Comparison of ENCODE assay signal across 8 cellular contexts in the genomic region with DNA sequence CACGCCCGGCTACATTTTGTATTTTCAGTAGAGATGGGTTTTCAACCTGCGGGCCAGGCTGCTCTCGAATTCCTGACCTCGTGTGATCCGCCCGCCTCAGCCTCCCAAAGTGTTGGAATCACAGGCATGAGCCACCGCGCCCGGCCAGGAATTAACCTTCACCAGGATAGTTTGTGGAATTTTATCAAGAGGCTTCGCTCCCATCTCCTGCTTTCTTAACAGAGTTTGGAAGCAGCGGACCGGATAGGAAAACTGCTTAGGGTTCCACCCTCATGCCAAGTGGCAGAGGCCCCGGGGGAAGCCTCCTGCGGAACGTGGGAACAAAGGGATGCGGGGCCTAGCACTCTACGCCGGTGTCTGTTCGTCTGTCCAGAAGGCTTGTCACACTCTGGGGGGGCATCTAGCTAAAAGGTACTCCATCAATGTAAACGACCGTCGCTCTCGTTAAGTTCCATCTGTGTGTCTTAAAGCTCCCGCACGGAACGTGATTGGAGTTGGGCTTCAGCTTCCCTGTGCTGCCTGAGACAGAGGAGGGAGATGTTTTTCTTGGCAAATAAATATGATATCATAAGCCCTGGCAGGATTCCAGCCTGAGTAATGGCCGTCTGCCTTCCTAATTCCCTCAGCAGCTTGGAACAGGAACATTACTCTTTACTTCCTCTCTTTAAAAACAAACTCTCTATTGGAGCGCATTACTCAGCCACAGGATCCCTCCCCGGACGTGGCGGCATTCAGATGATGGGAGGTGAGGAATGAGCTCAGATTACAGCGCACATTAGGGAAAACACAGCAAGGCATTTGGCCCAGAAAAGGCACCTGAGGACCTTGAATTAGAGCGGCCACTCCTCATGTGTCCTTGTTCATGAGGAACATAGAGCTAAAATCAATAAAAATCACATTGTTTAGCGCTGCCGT.
A peak's percentile ranks its signal among the peaks of the same experiment; 100 is the strongest.
DNase-seq lines count a peak whose midpoint lies in the region; ATAC-seq and TF ChIP-seq lines count a peak whose summit lies in the region.

No MANE protein-coding gene starts in this region.

- POLR2A ChIA-PET in MCF 10A (lab: Yijun Ruan, JAX), result interaction anchor here (0.6 kb wide), 1 partner anchor 221 kb away, joined by 3 read pairs; no protein-coding TSS in a partner anchor

- H3K27me3 Mint-ChIP-seq in MCF 10A (ENCODE audit: insufficient read depth, unreplicated experiment) (no peaks in the 10 kb centered on the region), endothelial cell (ENCODE audit: unreplicated experiment) (no peaks in the 10 kb centered on the region)

- CTCF ChIA-PET in MCF 10A (lab: Yijun Ruan, JAX), result interaction anchor here (0.7 to 1.6 kb wide), 4 partner anchors 10 to 1273 kb away, joined by 4 to 11 read pairs (median 5); no protein-coding TSS in a partner anchor

- H3K4me3 Mint-ChIP-seq in MCF 10A (ENCODE audit: unreplicated experiment), result no peak overlapping the region
- H3K4me3 Mint-ChIP-seq in endothelial cell (ENCODE audit: unreplicated experiment), result no peak overlapping the region

- H3K9me3 Mint-ChIP-seq in MCF 10A (ENCODE audit: unreplicated experiment) (no peaks in the 10 kb centered on the region), endothelial cell (ENCODE audit: unreplicated experiment) (no peaks in the 10 kb centered on the region)

- H3K4me1 Mint-ChIP-seq in MCF 10A (ENCODE audit: insufficient read depth, unreplicated experiment) (no peaks in the 10 kb centered on the region), endothelial cell (ENCODE audit: unreplicated experiment) (no peaks in the 10 kb centered on the region)

- H3K36me3 Mint-ChIP-seq in MCF 10A (ENCODE audit: insufficient read depth, unreplicated experiment), result no peaks in the 10 kb centered on the region
- H3K36me3 Mint-ChIP-seq in endothelial cell (ENCODE audit: low read depth, unreplicated experiment), result no peaks in the 10 kb centered on the region

- DNase-seq in ELR (ENCODE audit: low read depth) (peak; percentile 96), NCI-H2196 treated with DMSO at 0.1 percent for 48 hours (lab: John Stamatoyannopoulos, UW; ENCODE audit: unreplicated experiment) (peak; percentile 90), MCF 10A (ENCODE audit: unreplicated experiment) (peak; percentile 97), left lobe of liver (ENCODE audit: low spot score) (peak; percentile 48), endothelial cell (ENCODE audit: low spot score) (no peak)

- ATAC-seq in left lobe of liver (peak; percentile 63), HG02885 (IDR thresholded peaks at IDR 0.05; ENCODE audit: poor library complexity, unreplicated experiment) (no peak), HG03108 (IDR thresholded peaks at IDR 0.05; ENCODE audit: unreplicated experiment) (no peak), HG03159 (IDR thresholded peaks at IDR 0.05; ENCODE audit: unreplicated experiment) (no peak)

- no peak for TF ChIP-seq CTCF in MCF 10A (IDR thresholded peaks at IDR 0.05; ENCODE audit: unreplicated experiment)
- no peak for TF ChIP-seq CTCF in endothelial cell (IDR thresholded peaks at IDR 0.05; ENCODE audit: unreplicated experiment)

- H3K27ac Mint-ChIP-seq in MCF 10A (ENCODE audit: low read depth, unreplicated experiment) (no peak overlapping the region), endothelial cell (ENCODE audit: unreplicated experiment) (no peak overlapping the region)

- BruUV-seq in MCF 10A (replicated peaks; lab: Mats Ljungman, UMichigan), result no TSS peak

- intact Hi-C loops in MCF 10A (cut with micrococcal nuclease), result loop anchor here (10.0 kb wide), 1 partner anchor 271 kb away; no protein-coding TSS in a partner anchor
